Comparison of ENCODE assay signal across 8 cellular contexts in genomic region chr12:11650697-11651281, GRCh38. TPM values are rescaled to one million over a fixed set of nuclear protein-coding genes. Genes with fewer than 3 reads are reported as not detected.
DNase-seq lines count a peak whose midpoint lies in the region; ATAC-seq and TF ChIP-seq lines count a peak whose summit lies in the region.

No MANE protein-coding gene starts in this region.

- POLR2A ChIA-PET in activated CD4-positive, alpha-beta T cell treated with anti-CD3 and anti-CD28 coated beads for 36 hours (lab: Charles Lee), result interaction anchor here (1.1 to 2.1 kb wide), 5 partner anchors 108 to 364 kb away, joined by 3 to 22 read pairs (median 5); no protein-coding TSS in a partner anchor

- H3K4me3 ChIP-seq in iPS-11a (ENCODE audit: low read depth, low read length) (peak overlapping the region; percentile 73), sigmoid colon (peak overlapping the region; percentile 81 to 91 (median 84))

- peak overlapping the region; percentile 97 to 99 (median 98) for H3K27ac ChIP-seq in sigmoid colon

- peak in 1 of 2 donors; percentile 2 for TF ChIP-seq POLR2A in sigmoid colon (IDR thresholded peaks at IDR 0.05)

- CTCF ChIA-PET in activated CD4-positive, alpha-beta T cell treated with anti-CD3 and anti-CD28 coated beads for 36 hours (lab: Charles Lee), result interaction anchor here (1.8 kb wide), 1 partner anchor 359 kb away, joined by 7 read pairs; no protein-coding TSS in a partner anchor

- 1 to 2% methylated on average over 9 of the region's 9 CpGs for WGBS in sigmoid colon, 2 donors

- H3K36me3 ChIP-seq in sigmoid colon, result no peaks in the 10 kb centered on the region

- peak overlapping the region; percentile 93 for H3K4me3 Mint-ChIP-seq in activated CD4-positive, alpha-beta T cell treated with anti-CD3 and anti-CD28 coated beads for 36 hours

- H3K4me1 Mint-ChIP-seq in activated CD4-positive, alpha-beta T cell treated with anti-CD3 and anti-CD28 coated beads for 36 hours, result peaks cover 44% of the 10 kb centered on the region

- H3K27me3 ChIP-seq in sigmoid colon, result no peaks in the 10 kb centered on the region

- no peak for TF ChIP-seq CTCF in sigmoid colon (IDR thresholded peaks at IDR 0.05)

- intact Hi-C loops in activated CD4-positive, alpha-beta T cell treated with anti-CD3 and anti-CD28 coated beads for 36 hours (cut with DNase I, micrococcal nuclease), result loop anchor here (1.0 to 10.0 kb wide), 12 partner anchors 52 to 1976 kb away; partner anchors contain the start of genes GABARAPL1 (in 1 of the 2) and YBX3 (in 1 of the 2)
- intact Hi-C loops in sigmoid colon (cut with DNase I), result loop anchor here (2.0 to 5.0 kb wide), 5 partner anchors 57 to 382 kb away; no protein-coding TSS in a partner anchor

- peak overlapping the region; percentile 95 for H3K27ac Mint-ChIP-seq in activated CD4-positive, alpha-beta T cell treated with anti-CD3 and anti-CD28 coated beads for 36 hours

- H3K9me3 ChIP-seq in sigmoid colon, result no peaks in the 10 kb centered on the region

- peaks cover 0 to 40% (median 37%) of the 10 kb centered on the region in 4 donors for H3K4me1 ChIP-seq in sigmoid colon

- H3K36me3 Mint-ChIP-seq in activated CD4-positive, alpha-beta T cell treated with anti-CD3 and anti-CD28 coated beads for 36 hours (ENCODE audit: low read depth), result peaks cover 22% of the 10 kb centered on the region

- no peak for TF ChIP-seq EP300 in sigmoid colon (IDR thresholded peaks at IDR 0.05)

- no peaks in the 10 kb centered on the region for H3K9me3 Mint-ChIP-seq in activated CD4-positive, alpha-beta T cell treated with anti-CD3 and anti-CD28 coated beads for 36 hours (ENCODE audit: low read depth)

- peak; percentile 39 for DNase-seq in activated CD4-positive, alpha-beta T cell treated with anti-CD3 and anti-CD28 coated beads for 36 hours
- DNase-seq in activated CD4-positive, alpha-beta T cell treated with anti-CD3 and anti-CD28 coated beads for 1 hour, result no peak
- peak; percentile 16 for DNase-seq in NCI-H226
- DNase-seq in amniotic epithelial cell (ENCODE audit: low read depth), result peak; percentile 50
- no peak for DNase-seq in sigmoid colon
- no peak for DNase-seq in activated CD4-positive, CD25-positive, alpha-beta regulatory T cell (lab: John Stamatoyannopoulos, UW)
- no peak for DNase-seq in AG20443 (ENCODE audit: low spot score)

- peak; percentile 11 for ATAC-seq in activated CD4-positive, alpha-beta T cell treated with anti-CD3 and anti-CD28 coated beads for 36 hours

- no peaks in the 10 kb centered on the region for H3K27me3 Mint-ChIP-seq in activated CD4-positive, alpha-beta T cell treated with anti-CD3 and anti-CD28 coated beads for 36 hours

RNA-seq across cellular contexts. Expression of gene ETV6, which starts 1.3 kb away (rescaled TPM):
- total RNA-seq in activated CD4-positive, alpha-beta T cell treated with anti-CD3 and anti-CD28 coated beads for 36 hours, result 10 to 100 TPM; 53.5 to 56.7 TPM
- total RNA-seq in sigmoid colon, result 10 to 100 TPM; 15.7 to 35.2 (median 23.6) TPM
- 10 to 100 TPM in 2 of 3 donors, 1 to 10 TPM in 1; 8.4 to 17.3 (median 13.4) TPM for polyA plus RNA-seq in sigmoid colon

Comparison
In these comparisons a context has a peak if more than half of its experiments do, and no peak if none do; other contexts are left out.
1. DNase-seq: peak in activated CD4-positive, alpha-beta T cell treated with anti-CD3 and anti-CD28 coated beads for 36 hours (single experiment), NCI-H226 (single experiment) and amniotic epithelial cell (single experiment); none in activated CD4-positive, alpha-beta T cell treated with anti-CD3 and anti-CD28 coated beads for 1 hour (single experiment), sigmoid colon (single experiment), activated CD4-positive, CD25-positive, alpha-beta regulatory T cell (0 of 4) and AG20443 (single experiment).